7 cellular contexts compared by ENCODE assay signal in the genomic region with DNA sequence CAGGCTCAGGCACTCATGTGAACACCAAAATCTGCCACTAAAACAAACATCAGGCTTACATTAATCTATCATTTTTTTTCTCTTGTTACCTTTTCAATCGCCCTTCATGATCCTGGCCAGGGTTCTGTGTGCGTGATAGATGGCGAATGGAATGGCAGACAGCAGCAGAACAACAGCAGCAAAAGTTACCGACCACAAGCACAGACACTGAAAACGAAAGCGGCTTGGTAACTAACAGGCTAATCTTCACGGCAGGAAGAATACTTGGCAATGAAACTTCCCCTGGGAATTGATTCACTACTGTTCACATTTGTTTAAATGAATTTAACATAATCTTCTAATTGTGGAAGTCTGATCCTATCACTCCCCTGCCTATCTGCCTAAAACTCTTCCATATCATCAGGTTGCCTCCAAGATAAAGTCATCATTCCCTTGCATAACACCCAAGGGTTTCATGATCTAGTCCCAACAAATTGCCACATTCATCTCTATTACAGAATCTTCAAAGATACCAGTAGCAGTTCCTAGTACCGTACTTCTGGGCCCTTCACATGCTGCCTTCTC. TPM values are rescaled to one million over a fixed set of nuclear protein-coding genes. Genes with fewer than 3 reads are reported as not detected.
A peak's percentile ranks its signal among the peaks of the same experiment; 100 is the strongest.
DNase-seq lines count a peak whose midpoint lies in the region; ATAC-seq and TF ChIP-seq lines count a peak whose summit lies in the region.

No MANE protein-coding gene starts in this region.

- intact Hi-C loops in mammary epithelial cell (cut with micrococcal nuclease) (no loop called here), uterus (cut with DNase I; ENCODE audit: low total_unique reads) (no loop called here)

- 4% methylated on average over 8 of the region's 8 CpGs for WGBS in mammary epithelial cell (ENCODE audit: low coverage, missing lambda C conversion rate)

- DNase-seq in KBM-7 = peak; percentile 39
- peak; percentile 64 for DNase-seq in mammary epithelial cell
- peak; percentile 60 for DNase-seq in medulla oblongata (ENCODE audit: extremely low spot score)
- DNase-seq in uterus = peak in 1 of 2 donors; percentile 31
- DNase-seq in HPDE6-E6E7 (ENCODE audit: extremely low spot score) = no peak
- no peak for DNase-seq in activated CD8-positive, alpha-beta memory T cell treated with anti-CD3 and anti-CD28 coated beads, Interleukin-2, amount 50 U/mL, for 48 hours

- peak overlapping the region; percentile 93 for H3K9ac ChIP-seq in mammary epithelial cell (ENCODE audit: insufficient read depth, low read length)

- dilution Hi-C loops in mammary epithelial cell (cut with HindIII; ENCODE audit: low sequenced_read_pairs) = no loop called here

- H2AFZ ChIP-seq in mammary epithelial cell (ENCODE audit: low read depth, low read length) = peak overlapping the region; percentile 58

- TF ChIP-seq POLR2A in uterus (IDR thresholded peaks at IDR 0.05) = no peak

- peak; percentile 65 for ATAC-seq in GM21390 (IDR thresholded peaks at IDR 0.05; ENCODE audit: unreplicated experiment)

- H3K27ac ChIP-seq in mammary epithelial cell (ENCODE audit: insufficient read depth, low read depth, low read length) = peak overlapping the region; percentile 99
- H3K27ac ChIP-seq in uterus = peak overlapping the region; percentile 60 to 76

- H3K4me1 ChIP-seq in mammary epithelial cell (ENCODE audit: insufficient read depth, low read length) (peaks cover 40% of the 10 kb centered on the region), uterus (no peaks in the 10 kb centered on the region)

- no TSS peak for BruUV-seq in mammary epithelial cell (replicated peaks; lab: Mats Ljungman, UMichigan)

- TF ChIP-seq CTCF in mammary epithelial cell (conservative IDR thresholded peaks at IDR 0.05 in 1 of 2, IDR thresholded peaks at IDR 0.05 in 1 of 2; ENCODE audit: extremely low read depth in 1 of 2, insufficient read depth in 1 of 2, low read depth in 1 of 2, low read length in 2 of 2) = no peak
- TF ChIP-seq CTCF in uterus (IDR thresholded peaks at IDR 0.05) = no peak

- CTCF ChIA-PET in mammary epithelial cell (lab: Charles Lee; ENCODE audit: low non-redundant PET) = interaction anchor here (0.6 kb wide), 1 partner anchor 28 kb away, joined by 3 read pairs; the partner anchor contains the start of gene PTPRK

- H3K36me3 ChIP-seq in mammary epithelial cell (ENCODE audit: insufficient read depth, low read length) (no peaks in the 10 kb centered on the region), uterus (no peaks in the 10 kb centered on the region)

- H3K4me3 ChIP-seq in mammary epithelial cell (replicated peaks in 1 of 3; ENCODE audit: insufficient read depth in 1 of 3, low read depth in 2 of 3, low read length in 3 of 3) (peak overlapping the region; percentile 44 to 55 (median 52)), uterus (peak overlapping the region in 1 of 2 donors; percentile 17)

- in situ Hi-C loops in KBM-7 (cut with MboI; ENCODE audit: low pct_unique_long_range_greater_than_20kb, low sequenced_read_pairs) (no loop called here), mammary epithelial cell (cut with MboI; ENCODE audit: low sequenced_read_pairs in 2 of 2) (no loop called here)

- H3K4me2 ChIP-seq in mammary epithelial cell (ENCODE audit: insufficient read depth, low read depth, low read length) = peak overlapping the region; percentile 83

- peaks cover 85% of the 10 kb centered on the region for H3K79me2 ChIP-seq in mammary epithelial cell (ENCODE audit: insufficient read depth, low read length)

- H3K27me3 ChIP-seq in mammary epithelial cell (ENCODE audit: insufficient read depth, low read length) = no peaks in the 10 kb centered on the region
- no peaks in the 10 kb centered on the region for H3K27me3 ChIP-seq in uterus

- no peaks in the 10 kb centered on the region for H4K20me1 ChIP-seq in mammary epithelial cell (ENCODE audit: insufficient read depth, low read length)

- no peaks in the 10 kb centered on the region for H3K9me3 ChIP-seq in mammary epithelial cell (replicated peaks; ENCODE audit: insufficient read depth, low read length)
- no peaks in the 10 kb centered on the region for H3K9me3 ChIP-seq in uterus

RNA-seq across cellular contexts. Expression of gene PTPRK, which starts 28.7 kb away (rescaled TPM):
- 100 to 1,000 TPM; 103 to 336 TPM for total RNA-seq in mammary epithelial cell
- 14.7 TPM for polyA plus RNA-seq in mammary epithelial cell
- 138 TPM for polyA minus RNA-seq in mammary epithelial cell
- 10 to 100 TPM; 20.0 to 64.2 (median 36.6) TPM for total RNA-seq in uterus

Comparison
In these comparisons a context has a peak if more than half of its experiments do, and no peak if none do; other contexts are left out.
1. DNase-seq: peak in KBM-7 (single experiment), mammary epithelial cell (single experiment) and medulla oblongata (single experiment); none in HPDE6-E6E7 (single experiment) and activated CD8-positive, alpha-beta memory T cell treated with anti-CD3 and anti-CD28 coated beads, Interleukin-2, amount 50 U/mL, for 48 hours (single experiment).